ENCODE assay signal across 1 cellular context in genomic region chrX:10048076-10048475, GRCh38.
TF ChIP-seq lines count a peak whose summit lies in the region.

No MANE protein-coding gene starts in this region.

TF ChIP-seq in GM23338, 12 proteins besides CTCF, POLR2A, EP300 and RAD21:
- no peak for TF ChIP-seq ZNF462 (CRISPR knock-in tag; IDR thresholded peaks at IDR 0.05)
- no peak for TF ChIP-seq NANOG (IDR thresholded peaks at IDR 0.05; ENCODE audit: borderline replicate concordance)
- no peak for TF ChIP-seq REST (IDR thresholded peaks at IDR 0.05; ENCODE audit: unreplicated experiment)
- no peak for TF ChIP-seq CREB1 (CRISPR knock-in tag; IDR thresholded peaks at IDR 0.05; ENCODE audit: low read depth)
- no peak for TF ChIP-seq ETS1 (IDR thresholded peaks at IDR 0.05)
- TF ChIP-seq JUNB (IDR thresholded peaks at IDR 0.05; ENCODE audit: unreplicated experiment): no peak
- no peak for TF ChIP-seq STAT1 (IDR thresholded peaks at IDR 0.05; ENCODE audit: unreplicated experiment)
- no peak for TF ChIP-seq EZH2 (IDR thresholded peaks at IDR 0.05; ENCODE audit: low read depth, unreplicated experiment)
- TF ChIP-seq EZH2phosphoT487 (IDR thresholded peaks at IDR 0.05; ENCODE audit: unreplicated experiment): no peak
- TF ChIP-seq ZNF331 (CRISPR knock-in tag; IDR thresholded peaks at IDR 0.05; ENCODE audit: low read depth): no peak
- no peak for TF ChIP-seq POLR2AphosphoS5 (IDR thresholded peaks at IDR 0.05; ENCODE audit: low read depth)
- no peak for TF ChIP-seq ZNF114 (CRISPR knock-in tag; IDR thresholded peaks at IDR 0.05)
